Comparison of ENCODE assay signal across 8 cellular contexts in genomic region chr19:42184401-42184861, GRCh38. TPM values are rescaled to one million over a fixed set of nuclear protein-coding genes. Genes with fewer than 3 reads are reported as not detected.
A peak's percentile ranks its signal among the peaks of the same experiment; 100 is the strongest.
DNase-seq lines count a peak whose midpoint lies in the region; ATAC-seq and TF ChIP-seq lines count a peak whose summit lies in the region.

No MANE protein-coding gene starts in this region.

- no peak overlapping the region for H3K4me3 ChIP-seq in Peyer's patch
- H3K4me3 ChIP-seq in fibroblast of pulmonary artery (replicated peaks; ENCODE audit: low read depth, low read length), result no peak overlapping the region
- H3K4me3 ChIP-seq in suprapubic skin, result no peak overlapping the region

- H3K36me3 Mint-ChIP-seq in activated T-helper 1 cell treated with anti-CD3 and anti-CD28 coated beads, Interleukin-12 subunit alpha, Interleukin-12 subunit beta, Interleukin-2, Interleukin-4 antibody, amounts not matched to agents 30 ng/mL and 10 ng/mL and 1 ng/mL, durations not matched to agents 14 hours and 24 hours and 36 hours (ENCODE audit: low read depth), result peaks cover 5% of the 10 kb centered on the region

- no peak for ATAC-seq in GM21717 (IDR thresholded peaks at IDR 0.05; ENCODE audit: unreplicated experiment)

- WGBS in suprapubic skin, result 13% methylated on average over 1 of the region's 1 CpG

- no peaks in the 10 kb centered on the region for H3K9me3 Mint-ChIP-seq in activated T-helper 1 cell treated with anti-CD3 and anti-CD28 coated beads, Interleukin-12 subunit alpha, Interleukin-12 subunit beta, Interleukin-2, Interleukin-4 antibody, amounts not matched to agents 30 ng/mL and 10 ng/mL and 1 ng/mL, durations not matched to agents 14 hours and 24 hours and 36 hours

- TF ChIP-seq POLR2A in Peyer's patch (IDR thresholded peaks at IDR 0.05) (no peak), suprapubic skin (IDR thresholded peaks at IDR 0.05) (no peak)

- intact Hi-C loops in activated T-helper 1 cell treated with anti-CD3 and anti-CD28 coated beads, Interleukin-12 subunit alpha, Interleukin-12 subunit beta, Interleukin-2, Interleukin-4 antibody, amounts not matched to agents 30 ng/mL and 10 ng/mL and 1 ng/mL, durations not matched to agents 14 hours and 24 hours and 36 hours (cut with micrococcal nuclease), result loop anchor here (1.0 to 2.0 kb wide), 6 partner anchors 8 to 98 kb away; partner anchors contain the start of gene DEDD2

- peaks cover 15% of the 10 kb centered on the region for H3K27me3 Mint-ChIP-seq in activated T-helper 1 cell treated with anti-CD3 and anti-CD28 coated beads, Interleukin-12 subunit alpha, Interleukin-12 subunit beta, Interleukin-2, Interleukin-4 antibody, amounts not matched to agents 30 ng/mL and 10 ng/mL and 1 ng/mL, durations not matched to agents 14 hours and 24 hours and 36 hours (ENCODE audit: insufficient read depth)

- H3K36me3 ChIP-seq in Peyer's patch, result no peaks in the 10 kb centered on the region
- H3K36me3 ChIP-seq in suprapubic skin, result no peaks in the 10 kb centered on the region

- TF ChIP-seq CTCF in Peyer's patch (IDR thresholded peaks at IDR 0.05) (peak; percentile 82 to 95 (median 87)), fibroblast of pulmonary artery (IDR thresholded peaks at IDR 0.05; ENCODE audit: low read length, missing control alignments) (peak; percentile 93), suprapubic skin (IDR thresholded peaks at IDR 0.05) (peak; percentile 87 to 89)

- H3K27ac Mint-ChIP-seq in activated T-helper 1 cell treated with anti-CD3 and anti-CD28 coated beads, Interleukin-12 subunit alpha, Interleukin-12 subunit beta, Interleukin-2, Interleukin-4 antibody, amounts not matched to agents 30 ng/mL and 10 ng/mL and 1 ng/mL, durations not matched to agents 14 hours and 24 hours and 36 hours, result peak overlapping the region; percentile 54

- H3K9me3 ChIP-seq in Peyer's patch, result no peaks in the 10 kb centered on the region
- no peaks in the 10 kb centered on the region for H3K9me3 ChIP-seq in suprapubic skin

- H3K27me3 ChIP-seq in Peyer's patch, result peaks cover 0 to 7% of the 10 kb centered on the region in 2 donors
- H3K27me3 ChIP-seq in suprapubic skin, result peaks cover 32% of the 10 kb centered on the region

- peak overlapping the region in 1 of 4 donors; percentile 28 for H3K27ac ChIP-seq in Peyer's patch
- no peak overlapping the region for H3K27ac ChIP-seq in suprapubic skin

- peak; percentile 85 for DNase-seq in D341Med (ENCODE audit: low spot score)
- peak; percentile 77 to 92 (median 82) for DNase-seq in Peyer's patch
- DNase-seq in activated T-helper 1 cell treated with anti-CD3 and anti-CD28 coated beads, Interleukin-12 subunit alpha, Interleukin-12 subunit beta, Interleukin-2, Interleukin-4 antibody, amounts not matched to agents 30 ng/mL and 10 ng/mL and 1 ng/mL, durations not matched to agents 14 hours and 24 hours and 36 hours (ENCODE audit: low spot score), result peak; percentile 56
- DNase-seq in fibroblast of pulmonary artery (ENCODE audit: low read depth), result peak; percentile 85
- DNase-seq in non-pigmented ciliary epithelial cell (ENCODE audit: low read depth), result peak; percentile 49
- DNase-seq in suprapubic skin (ENCODE audit: low spot score in 2 of 2), result no peak

- peak; percentile 86 for TF ChIP-seq RAD21 in Ishikawa (IDR thresholded peaks at IDR 0.05; ENCODE audit: low read depth)

- H3K4me1 Mint-ChIP-seq in activated T-helper 1 cell treated with anti-CD3 and anti-CD28 coated beads, Interleukin-12 subunit alpha, Interleukin-12 subunit beta, Interleukin-2, Interleukin-4 antibody, amounts not matched to agents 30 ng/mL and 10 ng/mL and 1 ng/mL, durations not matched to agents 14 hours and 24 hours and 36 hours (ENCODE audit: low read depth), result peaks cover 45% of the 10 kb centered on the region

- H3K4me1 ChIP-seq in Peyer's patch (peaks cover 0 to 9% (median 6%) of the 10 kb centered on the region in 4 donors), suprapubic skin (peaks cover 7% of the 10 kb centered on the region)

- H3K4me3 Mint-ChIP-seq in activated T-helper 1 cell treated with anti-CD3 and anti-CD28 coated beads, Interleukin-12 subunit alpha, Interleukin-12 subunit beta, Interleukin-2, Interleukin-4 antibody, amounts not matched to agents 30 ng/mL and 10 ng/mL and 1 ng/mL, durations not matched to agents 14 hours and 24 hours and 36 hours, result peak overlapping the region; percentile 19

- TF ChIP-seq EP300 in Ishikawa (IDR thresholded peaks at IDR 0.05; ENCODE audit: borderline replicate concordance) (no peak), suprapubic skin (IDR thresholded peaks at IDR 0.05) (no peak)

TF ChIP-seq in Ishikawa, 13 proteins besides CTCF, POLR2A, EP300 and RAD21:
- TF ChIP-seq TCF12 (IDR thresholded peaks at IDR 0.05; ENCODE audit: low read depth) (no peak), CEBPB (IDR thresholded peaks at IDR 0.05) (no peak), TAF1 (IDR thresholded peaks at IDR 0.05; ENCODE audit: low read depth) (no peak), FOXM1 (IDR thresholded peaks at IDR 0.05; ENCODE audit: borderline replicate concordance, low read depth) (no peak), CREB1 (IDR thresholded peaks at IDR 0.05; ENCODE audit: low read depth) (no peak), USF1 (IDR thresholded peaks at IDR 0.05) (no peak), MAX (IDR thresholded peaks at IDR 0.05) (no peak), NFIC (IDR thresholded peaks at IDR 0.05) (no peak), ZBTB7A (IDR thresholded peaks at IDR 0.05; ENCODE audit: low read depth) (no peak), REST (IDR thresholded peaks at IDR 0.05; ENCODE audit: low read depth) (no peak), TEAD4 (IDR thresholded peaks at IDR 0.05) (no peak), YY1 (IDR thresholded peaks at IDR 0.05; ENCODE audit: low read depth) (no peak), EGR1 (IDR thresholded peaks at IDR 0.05) (no peak)

RNA-seq across cellular contexts. Expression of gene DEDD2, which starts 33.0 kb away (rescaled TPM):
- total RNA-seq in Peyer's patch, result 10 to 100 TPM; 20.6 to 60.2 (median 51.6) TPM
- 36.9 and 37.9 TPM in 2 replicates for total RNA-seq in activated T-helper 1 cell treated with anti-CD3 and anti-CD28 coated beads, Interleukin-12 subunit alpha, Interleukin-12 subunit beta, Interleukin-2, Interleukin-4 antibody, amounts not matched to agents 30 ng/mL and 10 ng/mL and 1 ng/mL, durations not matched to agents 14 hours and 24 hours and 36 hours
- 10 to 100 TPM; 51.3 to 78.9 (median 65.6) TPM for total RNA-seq in suprapubic skin

RNA-seq across cellular contexts. Expression of gene ZNF526, which starts 35.7 kb away (rescaled TPM):
- total RNA-seq in Peyer's patch, result 10 to 100 TPM in 3 of 4 donors, 1 to 10 TPM in 1; 9.1 to 14.0 (median 12.3) TPM
- total RNA-seq in activated T-helper 1 cell treated with anti-CD3 and anti-CD28 coated beads, Interleukin-12 subunit alpha, Interleukin-12 subunit beta, Interleukin-2, Interleukin-4 antibody, amounts not matched to agents 30 ng/mL and 10 ng/mL and 1 ng/mL, durations not matched to agents 14 hours and 24 hours and 36 hours, result 18.4 and 18.5 TPM in 2 replicates
- 10 to 100 TPM in 2 of 4 donors, 1 to 10 TPM in 2; 4.2 to 12.9 (median 8.9) TPM for total RNA-seq in suprapubic skin

RNA-seq across cellular contexts. Expression of gene POU2F2, which starts 52.2 kb away (rescaled TPM):
- 10 to 100 TPM in 1 of 4 donors, 1 to 10 TPM in 2, under 1 TPM in 1; 0.88 to 30.5 (median 3.2) TPM for total RNA-seq in Peyer's patch
- 64.0 and 65.8 TPM in 2 replicates for total RNA-seq in activated T-helper 1 cell treated with anti-CD3 and anti-CD28 coated beads, Interleukin-12 subunit alpha, Interleukin-12 subunit beta, Interleukin-2, Interleukin-4 antibody, amounts not matched to agents 30 ng/mL and 10 ng/mL and 1 ng/mL, durations not matched to agents 14 hours and 24 hours and 36 hours
- total RNA-seq in suprapubic skin, result 100 to 1,000 TPM in 1 of 4 donors, under 1 TPM in 3; 0.55 to 244 (median 0.71) TPM

RNA-seq across cellular contexts. Expression of gene GSK3A, which starts 58.0 kb away (rescaled TPM):
- 10 to 100 TPM; 31.4 to 44.1 (median 41.0) TPM for total RNA-seq in Peyer's patch
- 56.6 and 57.2 TPM in 2 replicates for total RNA-seq in activated T-helper 1 cell treated with anti-CD3 and anti-CD28 coated beads, Interleukin-12 subunit alpha, Interleukin-12 subunit beta, Interleukin-2, Interleukin-4 antibody, amounts not matched to agents 30 ng/mL and 10 ng/mL and 1 ng/mL, durations not matched to agents 14 hours and 24 hours and 36 hours
- 10 to 100 TPM; 24.0 to 37.3 (median 28.3) TPM for total RNA-seq in suprapubic skin

Comparison
In these comparisons a context has a peak if more than half of its experiments do, and no peak if none do; other contexts are left out.
1. DNase-seq: peak in D341Med (single experiment), Peyer's patch (3 of 3), activated T-helper 1 cell treated with anti-CD3 and anti-CD28 coated beads, Interleukin-12 subunit alpha, Interleukin-12 subunit beta, Interleukin-2, Interleukin-4 antibody, amounts not matched to agents 30 ng/mL and 10 ng/mL and 1 ng/mL, durations not matched to agents 14 hours and 24 hours and 36 hours (single experiment), fibroblast of pulmonary artery (single experiment) and non-pigmented ciliary epithelial cell (single experiment); none in suprapubic skin (0 of 2).
2. Peak in every context shown above with its lines, with median percentiles within 50 percentile points of each other: CTCF ChIP-seq.